In the genomic region with DNA sequence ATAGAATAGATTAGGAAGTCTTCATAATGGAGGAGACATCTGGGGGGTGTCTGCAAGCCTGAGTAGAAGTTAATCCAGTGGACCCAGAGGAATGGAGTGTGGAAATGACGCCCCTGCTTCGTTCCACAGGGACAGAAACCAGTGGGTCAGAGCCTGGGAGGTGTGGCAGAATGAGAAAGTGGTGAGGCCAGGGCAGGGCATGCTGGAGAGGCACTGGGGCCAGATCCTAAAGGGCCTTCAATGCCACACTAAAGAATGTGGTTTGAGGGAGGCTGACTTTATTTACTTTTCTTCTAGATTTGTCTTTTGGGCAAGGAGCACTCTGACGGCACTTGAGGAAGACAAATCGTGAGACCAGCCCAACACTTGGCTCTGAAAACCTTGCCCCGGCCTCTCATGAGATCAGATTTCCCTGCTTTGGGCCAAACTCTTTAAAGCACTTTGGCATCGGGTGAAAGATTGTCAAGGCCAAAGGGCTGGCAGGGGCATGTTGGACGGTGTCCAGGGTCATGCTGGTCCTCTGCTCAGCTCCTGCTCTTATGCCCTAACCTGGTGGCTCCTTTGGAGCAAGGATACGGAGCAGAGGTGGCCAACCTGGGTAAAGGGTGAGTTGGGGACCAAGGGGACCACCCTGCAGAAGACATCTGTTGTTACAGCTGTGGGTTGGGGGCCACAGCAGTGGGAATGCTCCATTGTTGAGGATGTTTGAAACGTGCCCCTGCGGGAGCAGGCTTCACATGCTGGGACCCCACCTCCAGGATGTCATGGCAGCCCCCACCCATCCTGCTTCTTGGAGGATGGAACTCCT, we compare ENCODE assay signal across 15 cellular contexts.
"Had no signal": no experiment of that assay in that cellular context is flagged by ENCODE, and none has a peak within 500 bp of the region (broad histone marks: within the 10 kb centered on the region; RNA-seq: fewer than 3 reads in every experiment).

No MANE protein-coding gene starts in this region.

- H3K4me3 ChIP-seq: ascending aorta, cardiac muscle cell, esophagus squamous epithelium, left ventricle myocardium inferior, suprapubic skin had no signal

- H3K27ac ChIP-seq: ascending aorta, cardiac muscle cell, esophagus squamous epithelium, left ventricle myocardium inferior, neutrophil, suprapubic skin, VCaP had no signal

- H3K27me3 ChIP-seq: ascending aorta, esophagus squamous epithelium, neutrophil, suprapubic skin had no signal

- H3K9me3 ChIP-seq: ascending aorta, esophagus squamous epithelium, left ventricle myocardium inferior, neutrophil, suprapubic skin had no signal

- DNase-seq: activated CD4-positive, alpha-beta memory T cell treated with anti-CD3 and anti-CD28 coated beads for 36 hours; activated naive CD8-positive, alpha-beta T cell treated with anti-CD3 and anti-CD28 coated beads, Interleukin-2, amount 10 ng/mL, durations not matched to agents 7 days and 5 days; activated T-cell treated with anti-CD3 and anti-CD28 coated beads, Interleukin-2, amount 50 U/mL, for 48 hours; esophagus squamous epithelium; foreskin fibroblast; left ventricle myocardium inferior; midbrain; stimulated activated CD4-positive, alpha-beta T cell treated with anti-CD3 and anti-CD28 coated beads, Interleukin-2, amount 100 ng/mL, for 48 hours; stimulated activated naive CD4-positive, alpha-beta T cell treated with Interleukin-2 at 50 U/mL for 16 hours; T-cell had no signal

- H3K4me1 ChIP-seq: ascending aorta, suprapubic skin had no signal

- ATAC-seq: T-cell had no signal

- H3K36me3 ChIP-seq: ascending aorta, cardiac muscle cell, esophagus squamous epithelium, left ventricle myocardium inferior, neutrophil, suprapubic skin had no signal
